ENCODE assay signal across 26 cellular contexts in the genomic region with DNA sequence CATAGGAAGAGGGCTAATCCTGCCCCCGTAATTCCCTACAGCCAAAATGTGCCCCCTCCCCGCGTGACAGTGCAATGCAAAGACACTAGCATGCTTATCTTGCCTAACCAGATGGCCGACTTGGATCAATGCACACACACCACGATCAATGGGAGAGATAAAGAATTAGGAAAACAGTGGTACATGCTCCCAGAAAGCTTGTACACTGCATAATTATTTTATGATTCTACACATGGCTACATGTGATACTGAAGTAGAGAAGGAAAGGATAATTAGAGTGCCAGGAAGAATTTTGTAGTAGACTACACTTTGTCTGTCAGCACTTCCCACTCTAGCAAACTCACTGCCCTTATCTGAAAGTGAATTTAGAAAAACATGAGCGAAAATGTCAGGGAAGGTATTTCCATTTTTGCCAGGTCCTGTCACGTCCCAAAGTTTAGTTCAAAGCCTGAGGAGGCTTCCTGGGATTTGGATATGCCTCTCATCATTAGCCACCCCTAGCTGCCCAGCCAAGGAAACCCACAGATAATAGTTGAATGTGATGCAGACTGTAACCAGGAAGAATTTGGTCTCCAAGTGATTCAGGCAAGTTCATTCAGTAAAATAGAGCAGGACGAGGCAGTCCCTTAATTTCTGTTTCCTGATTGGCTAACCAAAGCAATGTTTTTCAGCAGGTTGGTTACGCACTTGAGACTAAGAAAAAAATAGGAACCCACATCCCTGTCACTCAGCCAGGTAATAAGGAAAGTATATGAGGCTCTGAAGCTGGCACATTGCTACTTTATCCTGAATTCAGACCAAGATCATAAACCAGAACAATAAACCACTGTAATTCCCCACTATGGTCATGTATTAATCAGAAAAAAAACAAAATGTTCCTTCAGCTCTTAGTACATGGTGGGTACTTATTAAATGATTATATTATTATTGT.
DNase-seq lines count a peak whose midpoint lies in the region; ATAC-seq and TF ChIP-seq lines count a peak whose summit lies in the region.
"Had no signal": no experiment of that assay in that cellular context is flagged by ENCODE, and none has a peak within 500 bp of the region (broad histone marks: within the 10 kb centered on the region; RNA-seq: fewer than 3 reads in every experiment).

No MANE protein-coding gene starts in this region.

- no peaks in the 10 kb centered on the region for H3K36me3 ChIP-seq in breast epithelium
- H3K36me3 ChIP-seq: upper lobe of right lung had no signal

- H3K4me3 Mint-ChIP-seq in MCF 10A (ENCODE audit: unreplicated experiment) (no peak overlapping the region), mesothelial cell of epicardium (no peak overlapping the region)
- H3K4me3 Mint-ChIP-seq: activated CD4-positive, alpha-beta T cell treated with anti-CD3 and anti-CD28 coated beads for 36 hours; activated naive CD4-positive, alpha-beta T cell treated with anti-CD3 and anti-CD28 coated beads, Interleukin-2, amount 10 ng/mL, durations not matched to agents 7 days and 5 days; CD4-positive, alpha-beta memory T cell; immature natural killer cell; neural crest cell; stimulated activated naive CD8-positive, alpha-beta T cell treated with anti-CD3 and anti-CD28 coated beads, Interleukin-15, Interleukin-2, amounts not matched to agents 100 ng/mL and 50 ng/mL, for 24 hours; T-helper 17 cell had no signal

- DNase-seq in MCF 10A (ENCODE audit: unreplicated experiment) (peak; percentile 5), breast epithelium (ENCODE audit: low spot score in 2 of 2) (no peak), OCI-M1 (lab: John Stamatoyannopoulos, UW) (peak; percentile 87), epithelial cell of esophagus (ENCODE audit: low read depth) (peak; percentile 15), mesothelial cell of epicardium (ENCODE audit: low spot score in 2 of 2, unreplicated experiment in 2 of 2) (no peak), NCI-H345 treated with DMSO at 0.1 percent for 48 hours (lab: John Stamatoyannopoulos, UW; ENCODE audit: unreplicated experiment) (no peak)
- DNase-seq: ACHN; activated CD4-positive, alpha-beta T cell treated with anti-CD3 and anti-CD28 coated beads for 36 hours; activated CD8-positive, alpha-beta memory T cell treated with anti-CD3 and anti-CD28 coated beads, Interleukin-2, amount 50 U/mL, for 48 hours; activated naive CD4-positive, alpha-beta T cell treated with anti-CD3 and anti-CD28 coated beads, Interleukin-2, amount 10 ng/mL, durations not matched to agents 7 days and 5 days; CD4-positive, alpha-beta memory T cell; dermis blood vessel endothelial cell; GDM1; H7; immature natural killer cell; mesenchymal stem cell; NCI-H2081 treated with DMSO at 0.1 percent for 48 hours; Right ventricle myocardium superior; stimulated activated CD4-positive, alpha-beta T cell treated with anti-CD3 and anti-CD28 coated beads, Interleukin-15, amount 100 ng/mL, for 24 hours; T-helper 17 cell; upper lobe of right lung had no signal

- no peaks in the 10 kb centered on the region for H3K9me3 ChIP-seq in breast epithelium
- H3K9me3 ChIP-seq: upper lobe of right lung had no signal

- TF ChIP-seq CTCF in MCF 10A (IDR thresholded peaks at IDR 0.05; ENCODE audit: unreplicated experiment) (no peak), breast epithelium (IDR thresholded peaks at IDR 0.05) (no peak), epithelial cell of esophagus (IDR thresholded peaks at IDR 0.05; ENCODE audit: insufficient read depth, low read depth, low read length, missing control alignments) (no peak), mesothelial cell of epicardium (IDR thresholded peaks at IDR 0.05; ENCODE audit: unreplicated experiment) (no peak)

- H3K27me3 ChIP-seq in breast epithelium: no peaks in the 10 kb centered on the region
- H3K27me3 ChIP-seq: upper lobe of right lung had no signal

- peak overlapping the region in 1 of 2 donors; percentile 26 for H3K27ac ChIP-seq in breast epithelium
- H3K27ac ChIP-seq: upper lobe of right lung had no signal

- intact Hi-C loops in MCF 10A (cut with micrococcal nuclease): no loop called here
- intact Hi-C loops in breast epithelium (cut with DNase I; ENCODE audit: low total_unique reads): no loop called here

- H3K9me3 Mint-ChIP-seq in MCF 10A (ENCODE audit: unreplicated experiment) (no peaks in the 10 kb centered on the region), mesothelial cell of epicardium (peaks cover 18% of the 10 kb centered on the region)

- peaks cover 60% of the 10 kb centered on the region for H3K27me3 Mint-ChIP-seq in MCF 10A (ENCODE audit: insufficient read depth, unreplicated experiment)
- no peaks in the 10 kb centered on the region for H3K27me3 Mint-ChIP-seq in mesothelial cell of epicardium (ENCODE audit: low read depth)
- H3K27me3 Mint-ChIP-seq: activated naive CD4-positive, alpha-beta T cell treated with anti-CD3 and anti-CD28 coated beads, Interleukin-2, amount 10 ng/mL, durations not matched to agents 7 days and 5 days had no signal

- POLR2A ChIA-PET in MCF 10A (lab: Yijun Ruan, JAX): no interaction called here

- H3K4me1 Mint-ChIP-seq in MCF 10A (ENCODE audit: insufficient read depth, unreplicated experiment) (no peaks in the 10 kb centered on the region), mesothelial cell of epicardium (peaks cover 10% of the 10 kb centered on the region)
- H3K4me1 Mint-ChIP-seq: activated CD4-positive, alpha-beta T cell treated with anti-CD3 and anti-CD28 coated beads for 36 hours; activated naive CD4-positive, alpha-beta T cell treated with anti-CD3 and anti-CD28 coated beads, Interleukin-2, amount 10 ng/mL, durations not matched to agents 7 days and 5 days; immature natural killer cell had no signal

- no peak overlapping the region for H3K4me3 ChIP-seq in breast epithelium
- H3K4me3 ChIP-seq in epithelial cell of esophagus (ENCODE audit: low read length): no peak overlapping the region
- H3K4me3 ChIP-seq: upper lobe of right lung had no signal

- no TSS peak for BruUV-seq in MCF 10A (replicated peaks; lab: Mats Ljungman, UMichigan)

- CTCF ChIA-PET in MCF 10A (lab: Yijun Ruan, JAX): no interaction called here

- ATAC-seq in GM18505 (IDR thresholded peaks at IDR 0.05; ENCODE audit: unreplicated experiment) (no peak), HG02610 (IDR thresholded peaks at IDR 0.05; ENCODE audit: unreplicated experiment) (no peak)
- ATAC-seq: activated CD4-positive, alpha-beta T cell treated with anti-CD3 and anti-CD28 coated beads for 36 hours; esophagus mucosa; T-helper 17 cell; upper lobe of right lung had no signal

- H3K27ac Mint-ChIP-seq in MCF 10A (ENCODE audit: low read depth, unreplicated experiment) (no peak overlapping the region), mesothelial cell of epicardium (no peak overlapping the region)
- H3K27ac Mint-ChIP-seq: activated CD4-positive, alpha-beta T cell treated with anti-CD3 and anti-CD28 coated beads for 36 hours; activated naive CD4-positive, alpha-beta T cell treated with anti-CD3 and anti-CD28 coated beads, Interleukin-2, amount 10 ng/mL, durations not matched to agents 7 days and 5 days; CD4-positive, alpha-beta memory T cell; immature natural killer cell; stimulated activated naive CD8-positive, alpha-beta T cell treated with anti-CD3 and anti-CD28 coated beads, Interleukin-15, Interleukin-2, amounts not matched to agents 100 ng/mL and 50 ng/mL, for 24 hours; T-helper 17 cell had no signal

- no peaks in the 10 kb centered on the region for H3K4me1 ChIP-seq in breast epithelium
- H3K4me1 ChIP-seq: upper lobe of right lung had no signal

- TF ChIP-seq POLR2A in breast epithelium (IDR thresholded peaks at IDR 0.05) (no peak), GM18505 (IDR thresholded peaks at IDR 0.05; ENCODE audit: borderline replicate concordance, extremely low read depth, insufficient read depth, insufficient read length) (no peak)

- H3K36me3 Mint-ChIP-seq in MCF 10A (ENCODE audit: insufficient read depth, unreplicated experiment) (no peaks in the 10 kb centered on the region), mesothelial cell of epicardium (peaks cover 6% of the 10 kb centered on the region)
- H3K36me3 Mint-ChIP-seq: activated naive CD4-positive, alpha-beta T cell treated with anti-CD3 and anti-CD28 coated beads, Interleukin-2, amount 10 ng/mL, durations not matched to agents 7 days and 5 days; CD4-positive, alpha-beta memory T cell had no signal

Comparison
In these comparisons a context has a peak if more than half of its experiments do, and no peak if none do; other contexts are left out.
1. DNase-seq: peak in MCF 10A (single experiment), OCI-M1 (single experiment) and epithelial cell of esophagus (single experiment); none in breast epithelium (0 of 2), mesothelial cell of epicardium (0 of 2) and NCI-H345 treated with DMSO at 0.1 percent for 48 hours (single experiment).